In the genomic region with DNA sequence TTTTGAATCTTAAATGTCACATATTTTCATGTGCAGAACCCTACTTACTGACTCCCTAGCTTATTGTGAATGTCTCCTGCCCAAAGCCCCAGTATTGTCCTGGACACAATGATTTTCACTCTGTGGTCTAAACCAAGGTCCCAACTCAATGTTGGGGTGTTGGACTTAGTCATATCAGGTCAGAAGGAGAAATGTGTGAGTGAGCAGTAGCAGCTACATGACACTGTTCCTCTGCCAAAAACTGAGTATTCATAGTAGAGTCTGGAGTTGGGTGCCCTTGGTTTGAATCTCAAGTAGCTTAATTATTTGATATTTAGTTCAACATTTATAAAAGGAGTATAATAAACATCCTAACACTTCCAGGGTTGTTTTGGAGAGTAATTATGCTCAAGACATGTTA, we compare ENCODE assay signal across 4 cellular contexts.
"Had no signal": no experiment of that assay in that cellular context is flagged by ENCODE, and none has a peak within 500 bp of the region (broad histone marks: within the 10 kb centered on the region; RNA-seq: fewer than 3 reads in every experiment).

No MANE protein-coding gene starts in this region.

- H3K36me3 Mint-ChIP-seq: IgD-negative memory B cell had no signal

- DNase-seq: H9, HCEC 1CT had no signal

- ATAC-seq: GM23338 had no signal

- H3K9me3 Mint-ChIP-seq: GM23338, H9 had no signal

- H3K4me1 Mint-ChIP-seq: GM23338, H9, IgD-negative memory B cell had no signal

- H3K27ac Mint-ChIP-seq: GM23338, H9, IgD-negative memory B cell had no signal

- H3K4me2 ChIP-seq: GM23338 had no signal

- H3K27me3 Mint-ChIP-seq: IgD-negative memory B cell had no signal

- H3K4me3 ChIP-seq: GM23338 had no signal

- H3K4me3 Mint-ChIP-seq: GM23338, H9, IgD-negative memory B cell had no signal

- H2AFZ ChIP-seq: GM23338 had no signal
